17 cellular contexts compared by ENCODE assay signal in genomic region chr5:74651710-74652109, GRCh38. TPM values are rescaled to one million over a fixed set of nuclear protein-coding genes. Genes with fewer than 3 reads are reported as not detected.
DNase-seq lines count a peak whose midpoint lies in the region; ATAC-seq and TF ChIP-seq lines count a peak whose summit lies in the region.
"Had no signal": no experiment of that assay in that cellular context is flagged by ENCODE, and none has a peak within 500 bp of the region (broad histone marks: within the 10 kb centered on the region; RNA-seq: fewer than 3 reads in every experiment).

No MANE protein-coding gene starts in this region.

- no peak for TF ChIP-seq POLR2A in ovary (IDR thresholded peaks at IDR 0.05)

- H3K4me1 ChIP-seq in CD8-positive, alpha-beta T cell (ENCODE audit: insufficient read depth, low read length): no peaks in the 10 kb centered on the region
- H3K4me1 ChIP-seq in ovary (ENCODE audit: insufficient read depth): no peaks in the 10 kb centered on the region
- H3K4me1 ChIP-seq in left ventricle myocardium inferior: peaks cover 11% of the 10 kb centered on the region
- H3K4me1 ChIP-seq: BLaER1 had no signal

- intact Hi-C loops in CD8-positive, alpha-beta T cell (cut with DNase I, micrococcal nuclease): no loop called here
- intact Hi-C loops in ovary (cut with DNase I): no loop called here
- intact Hi-C loops in left ventricle myocardium inferior (cut with micrococcal nuclease): no loop called here

- H3K4me3 Mint-ChIP-seq in CD8-positive, alpha-beta T cell: no peak overlapping the region
- H3K4me3 Mint-ChIP-seq: CD8-positive, alpha-beta memory T cell; HFFc6 had no signal

- CTCF ChIA-PET in RWPE1 (lab: Yijun Ruan, JAX): interaction anchor here (0.7 kb wide), 1 partner anchor 523 kb away, joined by 3 read pairs; no protein-coding TSS in a partner anchor
- CTCF ChIA-PET in CD8-positive, alpha-beta T cell (lab: Charles Lee): no interaction called here

- H3K4me1 Mint-ChIP-seq in CD8-positive, alpha-beta T cell (ENCODE audit: low read depth): peaks cover 2% of the 10 kb centered on the region

- H3K27ac ChIP-seq in RWPE1 (no peak overlapping the region), epithelial cell of prostate (peak overlapping the region; percentile 52), ovary (no peak overlapping the region), left ventricle myocardium inferior (replicated peaks) (no peak overlapping the region)
- H3K27ac ChIP-seq in CD8-positive, alpha-beta T cell (ENCODE audit: low read depth, low read length): no peak overlapping the region
- H3K27ac ChIP-seq: BLaER1, SJSA1 had no signal

- H3K27ac Mint-ChIP-seq in CD8-positive, alpha-beta T cell: no peak overlapping the region
- H3K27ac Mint-ChIP-seq: CD8-positive, alpha-beta memory T cell; HFFc6 had no signal

- H3K36me3 Mint-ChIP-seq in CD8-positive, alpha-beta T cell: no peaks in the 10 kb centered on the region
- H3K36me3 Mint-ChIP-seq: CD8-positive, alpha-beta memory T cell had no signal

- POLR2A ChIA-PET in RWPE1 (lab: Yijun Ruan, JAX; ENCODE audit: low non-redundant PET): no interaction called here
- POLR2A ChIA-PET in CD8-positive, alpha-beta T cell (lab: Charles Lee): no interaction called here

- in situ Hi-C loops in Caki2 (cut with HindIII; ENCODE audit: low pct_unique_long_range_greater_than_20kb, low sequenced_read_pairs): no loop called here

- DNase-seq in Caki2 (ENCODE audit: low read depth) (peak; percentile 27), RWPE1 (ENCODE audit: low spot score) (peak; percentile 71), epithelial cell of prostate (ENCODE audit: low read depth, low spot score) (peak; percentile 94), kidney tubule cell (ENCODE audit: low spot score) (peak; percentile 74), putamen (ENCODE audit: low spot score) (no peak), ovary (no peak), left ventricle myocardium inferior (no peak)
- DNase-seq in CD8-positive, alpha-beta T cell: no peak
- DNase-seq: CD8-positive, alpha-beta memory T cell; GF-D8; GOT3; HFFc6; NCI-H187 treated with DMSO at 0.1 percent for 48 hours; NCI-H446; RPMI8226 had no signal

- H3K36me3 ChIP-seq in CD8-positive, alpha-beta T cell (ENCODE audit: insufficient read depth, low read length): no peaks in the 10 kb centered on the region
- no peaks in the 10 kb centered on the region for H3K36me3 ChIP-seq in ovary
- H3K36me3 ChIP-seq in left ventricle myocardium inferior: no peaks in the 10 kb centered on the region
- H3K36me3 ChIP-seq: BLaER1, SJSA1 had no signal

- TF ChIP-seq EP300 in ovary (IDR thresholded peaks at IDR 0.05): no peak

- TF ChIP-seq CTCF in RWPE1 (conservative IDR thresholded peaks at IDR 0.05; ENCODE audit: low read depth): no peak
- no peak for TF ChIP-seq CTCF in CD8-positive, alpha-beta T cell (IDR thresholded peaks at IDR 0.05)
- no peak for TF ChIP-seq CTCF in ovary (IDR thresholded peaks at IDR 0.05)
- no peak for TF ChIP-seq CTCF in left ventricle myocardium inferior (IDR thresholded peaks at IDR 0.05; ENCODE audit: borderline replicate concordance)

- H3K27me3 Mint-ChIP-seq in CD8-positive, alpha-beta T cell (ENCODE audit: low read depth): peaks cover 14% of the 10 kb centered on the region

- ATAC-seq in CD8-positive, alpha-beta T cell: no peak

- no peaks in the 10 kb centered on the region for H3K9me3 Mint-ChIP-seq in CD8-positive, alpha-beta T cell
- H3K9me3 Mint-ChIP-seq: CD8-positive, alpha-beta memory T cell; HFFc6 had no signal

- H3K9me3 ChIP-seq in CD8-positive, alpha-beta T cell (ENCODE audit: low read length): no peaks in the 10 kb centered on the region
- H3K9me3 ChIP-seq in ovary (no peaks in the 10 kb centered on the region), left ventricle myocardium inferior (replicated peaks) (no peaks in the 10 kb centered on the region)
- H3K9me3 ChIP-seq: BLaER1, SJSA1 had no signal

- H3K4me3 ChIP-seq in CD8-positive, alpha-beta T cell (ENCODE audit: low read depth, low read length): no peak overlapping the region
- no peak overlapping the region for H3K4me3 ChIP-seq in ovary
- no peak overlapping the region for H3K4me3 ChIP-seq in left ventricle myocardium inferior
- H3K4me3 ChIP-seq: BLaER1, SJSA1 had no signal

- no peaks in the 10 kb centered on the region for H3K27me3 ChIP-seq in CD8-positive, alpha-beta T cell (ENCODE audit: insufficient read depth, low read length)
- H3K27me3 ChIP-seq in ovary (no peaks in the 10 kb centered on the region), left ventricle myocardium inferior (ENCODE audit: low read depth) (no peaks in the 10 kb centered on the region)
- H3K27me3 ChIP-seq: BLaER1, SJSA1 had no signal

- WGBS in ovary, 3 donors: 85 to 89% (median 87%) methylated on average over 3 of the region's 3 CpGs

RNA-seq across cellular contexts. Expression of gene ENC1, which starts 11.2 kb away (rescaled TPM):
- 10.6 and 27.2 TPM in 2 replicates for total RNA-seq in Caki2 (2014; rRNA removed; shearing (Covaris generic); ENCODE audit: low replicate concordance)
- 10 to 100 TPM; 44.2 to 51.1 TPM for total RNA-seq in CD8-positive, alpha-beta T cell
- total RNA-seq in ovary (10 to 100 TPM; 13.2 to 54.7 (median 23.4) TPM), left ventricle myocardium inferior (3.8 TPM)
- 10 to 100 TPM; 40.4 to 57.2 TPM for polyA plus RNA-seq in ovary

RNA-seq across cellular contexts. Expression of gene HEXB, which starts 33.3 kb away (rescaled TPM):
- total RNA-seq in Caki2 (2014; rRNA removed; shearing (Covaris generic); ENCODE audit: low replicate concordance): 119 and 151 TPM in 2 replicates
- total RNA-seq in CD8-positive, alpha-beta T cell: 10 to 100 TPM; 29.2 to 37.0 TPM
- total RNA-seq in ovary (10 to 100 TPM; 63.5 to 99.3 (median 88.6) TPM), left ventricle myocardium inferior (138 TPM)
- 100 to 1,000 TPM in 1 of 2 donors, 10 to 100 TPM in 1; 80.7 to 159 TPM for polyA plus RNA-seq in ovary

Comparison
In these comparisons a context has a peak if more than half of its experiments do, and no peak if none do; other contexts are left out.
1. DNase-seq: peak in Caki2 (single experiment), RWPE1 (single experiment), epithelial cell of prostate (single experiment) and kidney tubule cell (single experiment); none in CD8-positive, alpha-beta T cell (0 of 7), putamen (single experiment), ovary (0 of 5) and left ventricle myocardium inferior (single experiment).